ENCODE assay signal across 26 cellular contexts in genomic region chr4:75423029-75423428, GRCh38.
"Had no signal": no experiment of that assay in that cellular context is flagged by ENCODE, and none has a peak within 500 bp of the region (broad histone marks: within the 10 kb centered on the region; RNA-seq: fewer than 3 reads in every experiment).

No MANE protein-coding gene starts in this region.

- H3K27me3 ChIP-seq: ascending aorta, cardiac muscle cell, SJSA1 had no signal

- H3K9me3 ChIP-seq: ascending aorta, SJSA1, SK-N-SH had no signal

- DNase-seq: activated CD4-positive, alpha-beta T cell treated with anti-CD3 and anti-CD28 coated beads, Interleukin-2, amount 10 ng/mL, durations not matched to agents 24 days and 14 days; activated CD4-positive, alpha-beta T cell treated with anti-CD3 and anti-CD28 coated beads, Interleukin-2, amount 50 U/mL, for 4 hours; activated CD8-positive, alpha-beta T cell treated with anti-CD3 and anti-CD28 coated beads for 36 hours; activated effector memory CD4-positive, alpha-beta T cell treated with anti-CD3 and anti-CD28 coated beads, Interleukin-2, amount 50 U/mL, for 16 hours; activated naive CD4-positive, alpha-beta T cell; activated naive CD4-positive, alpha-beta T cell treated with anti-CD3 and anti-CD28 coated beads, Interleukin-2, amount 50 U/mL, for 16 hours; activated naive CD8-positive, alpha-beta T cell treated with anti-CD3 and anti-CD28 coated beads for 36 hours; activated T-cell treated with anti-CD3 and anti-CD28 coated beads, Interleukin-2, amount 50 U/mL, for 1 hour; activated T-cell treated with anti-CD3 and anti-CD28 coated beads, Interleukin-2, amount 50 U/mL, for 72 hours; amniotic stem cell; NCI-H1092 treated with DMSO at 0.1 percent for 48 hours; NCI-H1417; NCI-H146; NCI-H187; NCI-H2029 treated with DMSO at 0.1 percent for 48 hours; NCI-H2107; NCI-H226; NCI-H524 treated with DMSO at 0.1 percent for 48 hours; SHP77; SK-N-SH had no signal

- ATAC-seq: activated CD8-positive, alpha-beta T cell treated with anti-CD3 and anti-CD28 coated beads for 36 hours; activated T-cell treated with anti-CD3 and anti-CD28 coated beads, Interleukin-2, amount 50 U/mL, for 72 hours; activated T-helper 17 cell treated with anti-CD3 and anti-CD28 coated beads, Interleukin-2, amount 50 U/mL, for 72 hours; Panc1 had no signal

- H3K4me3 ChIP-seq: ascending aorta, cardiac muscle cell, SJSA1 had no signal

- H3K4me2 ChIP-seq: SK-N-SH had no signal

- H3K36me3 ChIP-seq: ascending aorta, cardiac muscle cell, SJSA1 had no signal

- H3K27ac ChIP-seq: ascending aorta, cardiac muscle cell, SJSA1 had no signal

- FAIRE-seq: TTC549 had no signal

- H3K4me1 ChIP-seq: ascending aorta, SJSA1 had no signal
